9 cellular contexts compared by ENCODE assay signal in the genomic region with DNA sequence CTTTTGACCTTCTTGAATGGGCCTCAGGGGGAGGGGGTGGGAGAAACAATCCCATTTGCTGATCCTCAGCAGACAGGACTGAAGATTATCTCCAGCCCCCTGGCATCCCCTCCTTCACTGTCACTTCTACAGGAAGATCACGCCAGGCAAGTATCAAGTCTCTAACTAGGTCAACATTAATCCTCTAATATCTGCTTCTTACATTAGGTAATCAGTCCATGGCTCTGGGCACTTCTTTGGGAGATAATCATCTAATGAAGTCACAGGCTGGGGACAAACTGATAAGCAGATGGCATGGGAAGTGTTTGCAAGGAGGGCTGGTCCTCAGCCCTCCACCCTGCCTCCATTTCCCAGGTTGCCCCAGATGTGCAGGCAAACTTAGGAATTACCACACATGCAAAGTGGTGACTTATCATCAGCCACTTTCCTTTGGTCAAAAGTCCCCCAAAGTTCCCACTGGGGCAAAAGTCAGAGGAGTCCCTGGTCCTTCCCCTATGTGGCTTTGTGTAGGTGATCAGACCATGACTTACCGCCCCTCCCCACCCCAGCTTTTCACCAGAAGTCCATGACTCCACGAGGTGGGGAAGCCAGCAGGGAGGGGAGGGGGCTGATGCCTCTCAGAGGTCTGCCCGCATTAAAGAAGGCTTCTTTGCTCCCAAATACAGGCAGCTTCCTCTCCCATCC. TPM values are rescaled to one million over a fixed set of nuclear protein-coding genes. Genes with fewer than 3 reads are reported as not detected.
DNase-seq lines count a peak whose midpoint lies in the region; ATAC-seq and TF ChIP-seq lines count a peak whose summit lies in the region.
"Had no signal": no experiment of that assay in that cellular context is flagged by ENCODE, and none has a peak within 500 bp of the region (broad histone marks: within the 10 kb centered on the region; RNA-seq: fewer than 3 reads in every experiment).

No MANE protein-coding gene starts in this region.

- no peaks in the 10 kb centered on the region for H3K27me3 ChIP-seq in CD4-positive, alpha-beta T cell (ENCODE audit: control insufficient read depth, insufficient read depth, low read length)
- H3K27me3 ChIP-seq in GM23248 (replicated peaks; ENCODE audit: insufficient read depth): no peaks in the 10 kb centered on the region

- 65 to 70% methylated on average over 4 of the region's 4 CpGs for WGBS in GM23248 (ENCODE audit: low coverage in 1 of 2, low lambda C conversion rate in 2 of 2, missing lambda C conversion rate in 2 of 2), 2 experiments

- no peaks in the 10 kb centered on the region for H3K9me3 ChIP-seq in CD4-positive, alpha-beta T cell (ENCODE audit: control insufficient read depth, low read length)
- H3K9me3 ChIP-seq in GM23248 (ENCODE audit: low read depth): no peaks in the 10 kb centered on the region

- no peak for TF ChIP-seq CTCF in CD4-positive, alpha-beta T cell (IDR thresholded peaks at IDR 0.05)
- no peak for TF ChIP-seq CTCF in natural killer cell (IDR thresholded peaks at IDR 0.05)

- ATAC-seq in CD4-positive, alpha-beta T cell (ENCODE audit: poor library complexity): no peak
- ATAC-seq in natural killer cell (no peak), HG02571 (IDR thresholded peaks at IDR 0.05; ENCODE audit: unreplicated experiment) (no peak), GM19351 (IDR thresholded peaks at IDR 0.05; ENCODE audit: unreplicated experiment) (no peak)

- POLR2A ChIA-PET in CD4-positive, alpha-beta T cell (lab: Charles Lee): interaction anchor here (0.7 to 21.8 kb wide), 8 partner anchors 10 to 127 kb away, joined by 3 to 1343 read pairs (median 4); a partner anchor contains a TSS

- H3K4me3 ChIP-seq in GM23248: no peak overlapping the region

- no peak overlapping the region for H3K4me2 ChIP-seq in GM23248 (ENCODE audit: unreplicated experiment)

- H3K27ac Mint-ChIP-seq in CD4-positive, alpha-beta T cell: peak overlapping the region; percentile 100
- H3K27ac Mint-ChIP-seq in natural killer cell: peak overlapping the region; percentile 82 to 99

- intact Hi-C loops in CD4-positive, alpha-beta T cell (cut with DNase I, micrococcal nuclease): no loop called here
- intact Hi-C loops in natural killer cell (cut with micrococcal nuclease): no loop called here

- no peaks in the 10 kb centered on the region for H4K20me1 ChIP-seq in GM23248 (ENCODE audit: insufficient read depth)

- TF ChIP-seq POLR2A in GM19099 (IDR thresholded peaks at IDR 0.05; ENCODE audit: extremely low read depth, insufficient read length, low read depth): peak; percentile 43

- H3K4me1 ChIP-seq in GM23248 (ENCODE audit: insufficient read depth): peaks cover 17% of the 10 kb centered on the region

- H3K9me2 ChIP-seq in GM23248 (ENCODE audit: insufficient read depth): no peaks in the 10 kb centered on the region

- H3F3A ChIP-seq in GM23248 (ENCODE audit: insufficient read depth): peaks cover 3% of the 10 kb centered on the region; the same call in 1 of the 2 replicates

- H3K27me3 Mint-ChIP-seq in CD4-positive, alpha-beta T cell: no peaks in the 10 kb centered on the region
- no peaks in the 10 kb centered on the region for H3K27me3 Mint-ChIP-seq in natural killer cell (ENCODE audit: low read depth in 2 of 2)

- H3K36me3 Mint-ChIP-seq in CD4-positive, alpha-beta T cell (ENCODE audit: low read depth): peaks cover 86% of the 10 kb centered on the region
- H3K36me3 Mint-ChIP-seq in natural killer cell: no peaks in the 10 kb centered on the region

- no peaks in the 10 kb centered on the region for H3K9me3 Mint-ChIP-seq in CD4-positive, alpha-beta T cell
- H3K9me3 Mint-ChIP-seq in natural killer cell: no peaks in the 10 kb centered on the region

- no peak overlapping the region for H2AFZ ChIP-seq in GM23248

- peaks cover 96% of the 10 kb centered on the region for H3K4me1 Mint-ChIP-seq in CD4-positive, alpha-beta T cell (ENCODE audit: low read depth)
- H3K4me1 Mint-ChIP-seq in natural killer cell: peaks cover 53 to 63% of the 10 kb centered on the region in 2 donors

- DNase-seq in CD4-positive, alpha-beta T cell: no peak
- peak; percentile 66 for DNase-seq in activated CD8-positive, alpha-beta memory T cell treated with anti-CD3 and anti-CD28 coated beads, Interleukin-2, amount 50 U/mL, for 48 hours
- no peak for DNase-seq in natural killer cell
- no peak for DNase-seq in GM23248
- no peak for DNase-seq in NCI-H2227 (lab: John Stamatoyannopoulos, UW; ENCODE audit: unreplicated experiment)
- DNase-seq: NCI-H1092 had no signal

- H3K79me2 ChIP-seq in GM23248 (ENCODE audit: insufficient read depth): no peaks in the 10 kb centered on the region

- CTCF ChIA-PET in CD4-positive, alpha-beta T cell (lab: Charles Lee): interaction anchor here (0.8 to 1.4 kb wide), 4 partner anchors 17 to 52 kb away, joined by 3 to 7 read pairs (median 3); no protein-coding TSS in a partner anchor

- H3K36me3 ChIP-seq in GM23248 (ENCODE audit: low read depth): no peaks in the 10 kb centered on the region

- no peak overlapping the region for H3K9ac ChIP-seq in GM23248

- in situ Hi-C loops in GM23248 (cut with MboI): no loop called here

- peak overlapping the region; percentile 62 for H3K27ac ChIP-seq in CD4-positive, alpha-beta T cell (ENCODE audit: low read depth, low read length)
- no peak overlapping the region for H3K27ac ChIP-seq in GM23248

- H3K4me3 Mint-ChIP-seq in CD4-positive, alpha-beta T cell: peak overlapping the region; percentile 88
- H3K4me3 Mint-ChIP-seq in natural killer cell: peak overlapping the region; percentile 72

RNA-seq across cellular contexts. Expression of a gene that starts 6.0 kb away (rescaled TPM):
- 10 to 100 TPM; 60.3 to 61.7 TPM for total RNA-seq in CD4-positive, alpha-beta T cell
- 10 to 100 TPM; 23.4 to 33.9 (median 30.5) TPM for total RNA-seq in natural killer cell
- 0.38 and 0.54 TPM in 2 replicates for total RNA-seq in GM23248 (2014; rRNA removed; shearing (Covaris generic))
- 0.54 and 0.75 TPM in 2 replicates for polyA plus RNA-seq in GM23248 (2016; fragmentation: Nextera tagmentation; extraction: Ambion mirVana)

RNA-seq across cellular contexts. Expression of a gene that starts 43.6 kb away (rescaled TPM):
- 10 to 100 TPM; 60.3 to 63.0 TPM for total RNA-seq in CD4-positive, alpha-beta T cell
- 10 to 100 TPM; 34.1 to 54.0 (median 47.8) TPM for total RNA-seq in natural killer cell
- total RNA-seq in GM23248 (2014; rRNA removed; shearing (Covaris generic)): 16.7 and 28.2 TPM in 2 replicates
- 15.1 and 17.1 TPM in 2 replicates for polyA plus RNA-seq in GM23248 (2016; fragmentation: Nextera tagmentation; extraction: Ambion mirVana)

Comparison
In these comparisons a context has a peak if more than half of its experiments do, and no peak if none do; other contexts are left out.
1. RNA of a gene that starts 6.0 kb away (total RNA-seq): 60.3 to 61.7 TPM in CD4-positive, alpha-beta T cell and 23.4 to 33.9 TPM in natural killer cell; 0.38 to 0.54 TPM in GM23248; every median in the first group is over 10 times any median in the second.